ENCODE assay signal across 22 cellular contexts in the genomic region with DNA sequence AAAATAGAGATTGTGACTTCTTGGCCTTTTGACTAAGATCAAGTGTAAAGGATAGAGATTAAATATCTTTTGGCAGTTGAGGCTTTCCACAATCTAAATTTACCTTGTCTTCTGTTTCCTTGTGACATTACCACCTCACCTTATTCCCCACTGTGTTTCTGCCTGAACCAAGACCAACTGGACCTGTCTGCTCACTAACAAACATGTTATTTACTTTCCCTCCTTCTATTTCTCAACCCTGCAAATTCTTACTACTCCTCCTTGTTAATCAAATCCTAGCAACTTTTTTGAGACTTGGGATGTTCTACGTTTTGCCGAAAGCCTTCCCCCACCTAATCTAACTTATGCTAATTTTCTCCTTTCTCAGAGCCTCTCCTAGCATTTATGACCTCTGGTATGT. TPM values are rescaled to one million over a fixed set of nuclear protein-coding genes. Genes with fewer than 3 reads are reported as not detected.
A peak's percentile ranks its signal among the peaks of the same experiment; 100 is the strongest.
DNase-seq lines count a peak whose midpoint lies in the region; ATAC-seq, FAIRE-seq and TF ChIP-seq lines count a peak whose summit lies in the region.
"Had no signal": no experiment of that assay in that cellular context is flagged by ENCODE, and none has a peak within 500 bp of the region (broad histone marks: within the 10 kb centered on the region; RNA-seq: fewer than 3 reads in every experiment).

No MANE protein-coding gene starts in this region.

- peaks cover 13% of the 10 kb centered on the region for H3K4me1 Mint-ChIP-seq in stimulated activated effector memory CD8-positive, alpha-beta T cell treated with anti-CD3 and anti-CD28 coated beads, Interleukin-12 subunit alpha, Interleukin-12 subunit beta, amount 100 ng/mL, for 72 hours
- H3K4me1 Mint-ChIP-seq in mesothelial cell of epicardium, result no peaks in the 10 kb centered on the region

- H3K27ac ChIP-seq in VCaP, result peak overlapping the region; percentile 95
- H3K27ac ChIP-seq in right lobe of liver, result peak overlapping the region in 2 of 3 donors; percentile 13 to 25
- H3K27ac ChIP-seq: SK-N-MC had no signal

- no peak for DNase-seq in GM12891 (ENCODE audit: insufficient read length, low spot score)
- DNase-seq in right lobe of liver, result no peak
- no peak for DNase-seq in stimulated activated effector memory CD8-positive, alpha-beta T cell treated with anti-CD3 and anti-CD28 coated beads, Interleukin-12 subunit alpha, Interleukin-12 subunit beta, amount 100 ng/mL, for 72 hours (ENCODE audit: low spot score in 2 of 2)
- DNase-seq in mesothelial cell of epicardium (ENCODE audit: low spot score in 2 of 2, unreplicated experiment in 2 of 2), result no peak
- no peak for DNase-seq in mucosa of descending colon
- DNase-seq in NCI-H2196 treated with DMSO at 0.1 percent for 48 hours (lab: John Stamatoyannopoulos, UW; ENCODE audit: unreplicated experiment), result no peak
- DNase-seq: AML-193, COR-L47, GF-D8, H7, HFFc6, MM.1S, NCI-H1092, NCI-H1436 treated with DMSO at 0.1 percent for 48 hours, NCI-H2029, SHP77, T-cell had no signal

- H3K27me3 ChIP-seq in right lobe of liver, result no peaks in the 10 kb centered on the region

- peak; percentile 9 for FAIRE-seq in GM12891 (lab: Jason Lieb, UNC)
- FAIRE-seq: HTR-8/SVneo had no signal

- H3K9me3 Mint-ChIP-seq in stimulated activated effector memory CD8-positive, alpha-beta T cell treated with anti-CD3 and anti-CD28 coated beads, Interleukin-12 subunit alpha, Interleukin-12 subunit beta, amount 100 ng/mL, for 72 hours, result no peaks in the 10 kb centered on the region
- H3K9me3 Mint-ChIP-seq in mesothelial cell of epicardium, result no peaks in the 10 kb centered on the region
- H3K9me3 Mint-ChIP-seq: HFFc6, IgD-negative memory B cell, T-cell had no signal

- H3K4me3 Mint-ChIP-seq in stimulated activated effector memory CD8-positive, alpha-beta T cell treated with anti-CD3 and anti-CD28 coated beads, Interleukin-12 subunit alpha, Interleukin-12 subunit beta, amount 100 ng/mL, for 72 hours, result no peak overlapping the region
- no peak overlapping the region for H3K4me3 Mint-ChIP-seq in mesothelial cell of epicardium
- H3K4me3 Mint-ChIP-seq: HFFc6, T-cell had no signal

- H3K4me1 ChIP-seq in right lobe of liver, result peaks cover 0 to 23% (median 10%) of the 10 kb centered on the region in 4 donors
- peaks cover 13% of the 10 kb centered on the region for H3K4me1 ChIP-seq in mucosa of descending colon (ENCODE audit: low read depth)

- no peak overlapping the region for H3K4me3 ChIP-seq in right lobe of liver
- H3K4me3 ChIP-seq in mucosa of descending colon, result no peak overlapping the region
- H3K4me3 ChIP-seq: SK-N-MC had no signal

- no peaks in the 10 kb centered on the region for H3K27me3 Mint-ChIP-seq in mesothelial cell of epicardium (ENCODE audit: low read depth)
- H3K27me3 Mint-ChIP-seq: IgD-negative memory B cell had no signal

- H3K9me3 ChIP-seq in right lobe of liver, result no peaks in the 10 kb centered on the region
- H3K9me3 ChIP-seq in mucosa of descending colon, result no peaks in the 10 kb centered on the region

- intact Hi-C loops in right lobe of liver (cut with DNase I) (no loop called here), mucosa of descending colon (cut with DNase I, micrococcal nuclease) (no loop called here)

- TF ChIP-seq CTCF in VCaP (conservative IDR thresholded peaks at IDR 0.05) (no peak), right lobe of liver (IDR thresholded peaks at IDR 0.05) (no peak), mesothelial cell of epicardium (IDR thresholded peaks at IDR 0.05; ENCODE audit: unreplicated experiment) (no peak), mucosa of descending colon (IDR thresholded peaks at IDR 0.05) (no peak)

- ATAC-seq in right lobe of liver, result peak; percentile 43 to 77 (median 63)
- no peak for ATAC-seq in stimulated activated effector memory CD8-positive, alpha-beta T cell treated with anti-CD3 and anti-CD28 coated beads, Interleukin-12 subunit alpha, Interleukin-12 subunit beta, amount 100 ng/mL, for 72 hours
- ATAC-seq in mucosa of descending colon, result no peak
- no peak for ATAC-seq in HG03520 (IDR thresholded peaks at IDR 0.05; ENCODE audit: unreplicated experiment)
- ATAC-seq: T-cell had no signal

- no peak for TF ChIP-seq POLR2A in GM12891 (IDR thresholded peaks at IDR 0.05; ENCODE audit: low read depth, low read length)
- TF ChIP-seq POLR2A in right lobe of liver (IDR thresholded peaks at IDR 0.05), result no peak

- 49% methylated on average over 2 of the region's 2 CpGs for WGBS in right lobe of liver (ENCODE audit: insufficient coverage, low coverage, low lambda C conversion rate, missing lambda C conversion rate)

- H3K36me3 ChIP-seq in right lobe of liver (no peaks in the 10 kb centered on the region), mucosa of descending colon (ENCODE audit: low read depth) (no peaks in the 10 kb centered on the region)

- H3K27ac Mint-ChIP-seq in stimulated activated effector memory CD8-positive, alpha-beta T cell treated with anti-CD3 and anti-CD28 coated beads, Interleukin-12 subunit alpha, Interleukin-12 subunit beta, amount 100 ng/mL, for 72 hours, result peak overlapping the region; percentile 29
- H3K27ac Mint-ChIP-seq in mesothelial cell of epicardium, result no peak overlapping the region
- H3K27ac Mint-ChIP-seq: HFFc6 had no signal

- H3K36me3 Mint-ChIP-seq in stimulated activated effector memory CD8-positive, alpha-beta T cell treated with anti-CD3 and anti-CD28 coated beads, Interleukin-12 subunit alpha, Interleukin-12 subunit beta, amount 100 ng/mL, for 72 hours, result no peaks in the 10 kb centered on the region
- H3K36me3 Mint-ChIP-seq in mesothelial cell of epicardium, result peaks cover 2% of the 10 kb centered on the region
- H3K36me3 Mint-ChIP-seq: IgD-negative memory B cell had no signal

TF ChIP-seq in GM12891, 5 proteins besides CTCF, POLR2A, EP300 and RAD21:
- TF ChIP-seq POLR2AphosphoS5 (IDR thresholded peaks at IDR 0.05; ENCODE audit: low read depth, low read length), result no peak
- no peak for TF ChIP-seq POU2F2 (IDR thresholded peaks at IDR 0.05; ENCODE audit: low read depth, low read length)
- TF ChIP-seq SPI1 (IDR thresholded peaks at IDR 0.05; ENCODE audit: low read depth, low read length), result no peak
- TF ChIP-seq TAF1 (IDR thresholded peaks at IDR 0.05; ENCODE audit: low read depth, low read length), result no peak
- no peak for TF ChIP-seq PAX5 (IDR thresholded peaks at IDR 0.05; ENCODE audit: insufficient read depth, low read length, severe bottlenecking)

RNA-seq across cellular contexts. Expression of a gene that starts 7.4 kb away (rescaled TPM):
- 114 TPM for polyA plus RNA-seq in GM12891 (2012; ENCODE audit: low read depth, missing spikeins)
- 100 to 1,000 TPM in 2 of 6 experiments, 10 to 100 TPM in 4; 34.0 to 153 (median 78.5) TPM for total RNA-seq in right lobe of liver
- total RNA-seq in mesothelial cell of epicardium, result 248 to 276 TPM (median 261 TPM) in 3 replicates
- 100 to 1,000 TPM; 127 to 146 (median 133) TPM for total RNA-seq in mucosa of descending colon

Comparison
In these comparisons a context has a peak if more than half of its experiments do, and no peak if none do; other contexts are left out.
1. ATAC-seq: peak in right lobe of liver (4 of 4); none in stimulated activated effector memory CD8-positive, alpha-beta T cell treated with anti-CD3 and anti-CD28 coated beads, Interleukin-12 subunit alpha, Interleukin-12 subunit beta, amount 100 ng/mL, for 72 hours (single experiment), mucosa of descending colon (single experiment) and HG03520 (single experiment).